In the genomic region with DNA sequence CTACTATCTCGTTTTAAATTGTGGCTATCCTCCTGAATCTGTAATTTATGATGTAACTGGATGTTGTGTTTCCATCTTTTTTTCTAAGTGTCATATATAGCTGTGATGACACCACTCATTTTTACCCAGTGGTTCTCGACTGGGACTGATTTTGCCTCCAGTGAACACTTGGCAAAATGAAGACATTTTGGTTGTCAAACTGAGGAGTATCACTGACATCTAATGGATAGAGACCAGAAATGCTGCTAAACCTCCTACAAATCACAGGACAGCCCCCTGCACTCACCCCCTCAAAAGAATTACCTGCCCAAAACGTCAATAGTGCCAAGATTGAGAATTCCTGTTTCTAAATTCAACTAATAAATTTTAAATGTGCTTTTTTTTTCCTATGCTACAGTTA, we compare ENCODE assay signal across 10 cellular contexts. TPM values are rescaled to one million over a fixed set of nuclear protein-coding genes. Genes with fewer than 3 reads are reported as not detected.
DNase-seq lines count a peak whose midpoint lies in the region; ATAC-seq, FAIRE-seq and TF ChIP-seq lines count a peak whose summit lies in the region.
"Had no signal": no experiment of that assay in that cellular context is flagged by ENCODE, and none has a peak within 500 bp of the region (broad histone marks: within the 10 kb centered on the region; RNA-seq: fewer than 3 reads in every experiment).

No MANE protein-coding gene starts in this region.

- no peak overlapping the region for H3K27ac ChIP-seq in HUES64 (ENCODE audit: low read depth, low read length)
- no peak overlapping the region for H3K27ac ChIP-seq in naive thymus-derived CD4-positive, alpha-beta T cell (ENCODE audit: low read depth, low read length)
- H3K27ac ChIP-seq: parathyroid adenoma had no signal

- WGBS in HUES64, result 86% methylated on average over 3 of the region's 3 CpGs

- FAIRE-seq in D721Med (lab: Jason Lieb, UNC), result no peak

- H3K27me3 ChIP-seq in HUES64 (ENCODE audit: insufficient read depth, low read length), result no peaks in the 10 kb centered on the region
- H3K27me3 ChIP-seq in naive thymus-derived CD4-positive, alpha-beta T cell (ENCODE audit: control insufficient read depth in 2 of 2, insufficient read depth in 2 of 2, low read length in 2 of 2), result no peaks in the 10 kb centered on the region

- H3K4me3 Mint-ChIP-seq in activated T-helper 17 cell treated with anti-CD3 and anti-CD28 coated beads, Interleukin-2, amount 50 U/mL, for 72 hours, result peak overlapping the region; percentile 93
- peak overlapping the region in 8 of 10 donors; percentile 9 to 97 (median 54) for H3K4me3 Mint-ChIP-seq in naive thymus-derived CD4-positive, alpha-beta T cell

- DNase-seq in D721Med (ENCODE audit: insufficient read length, low spot score), result no peak
- no peak for DNase-seq in naive thymus-derived CD4-positive, alpha-beta T cell
- DNase-seq in stimulated activated CD4-positive, alpha-beta T cell treated with anti-CD3 and anti-CD28 coated beads, Interleukin-12 subunit alpha, Interleukin-12 subunit beta, amount 100 ng/mL, for 4 hours, result no peak
- DNase-seq in NCI-H1694 treated with DMSO at 0.1 percent for 48 hours (lab: John Stamatoyannopoulos, UW), result no peak
- DNase-seq in SKM-1 treated with dmso at 0.1 percent for 144 hours (lab: John Stamatoyannopoulos, UW; ENCODE audit: unreplicated experiment), result no peak
- DNase-seq in stimulated activated CD8-positive, alpha-beta memory T cell treated with anti-CD3 and anti-CD28 coated beads, Interleukin-4, amount 100 ng/mL, for 48 hours, result no peak
- DNase-seq: T-helper 1 cell had no signal

- no peak overlapping the region for H3K27ac Mint-ChIP-seq in activated T-helper 17 cell treated with anti-CD3 and anti-CD28 coated beads, Interleukin-2, amount 50 U/mL, for 72 hours
- H3K27ac Mint-ChIP-seq in naive thymus-derived CD4-positive, alpha-beta T cell, result peak overlapping the region in 2 of 9 donors; percentile 19 to 37

- POLR2A ChIA-PET in naive thymus-derived CD4-positive, alpha-beta T cell (lab: Charles Lee), result interaction anchor here (0.5 kb wide), 1 partner anchor 11 kb away, joined by 3 read pairs; no protein-coding TSS in a partner anchor

- H3K36me3 Mint-ChIP-seq in activated T-helper 17 cell treated with anti-CD3 and anti-CD28 coated beads, Interleukin-2, amount 50 U/mL, for 72 hours (ENCODE audit: low read depth), result peaks cover 56% of the 10 kb centered on the region
- peaks cover 0 to 17% (median 13%) of the 10 kb centered on the region in 5 donors for H3K36me3 Mint-ChIP-seq in naive thymus-derived CD4-positive, alpha-beta T cell

- peaks cover 35% of the 10 kb centered on the region for H3K36me3 ChIP-seq in HUES64 (ENCODE audit: insufficient read depth, low read length)
- H3K36me3 ChIP-seq in naive thymus-derived CD4-positive, alpha-beta T cell (ENCODE audit: control insufficient read depth in 2 of 3, insufficient read depth in 3 of 3, low read length in 3 of 3), result peaks cover 5 to 23% (median 21%) of the 10 kb centered on the region in 3 experiments

- no peaks in the 10 kb centered on the region for H3K9me3 ChIP-seq in HUES64 (ENCODE audit: insufficient read depth, low read depth, low read length)
- H3K9me3 ChIP-seq in naive thymus-derived CD4-positive, alpha-beta T cell (ENCODE audit: control insufficient read depth in 2 of 3, low read length in 3 of 3), result no peaks in the 10 kb centered on the region

- ATAC-seq in activated T-helper 17 cell treated with anti-CD3 and anti-CD28 coated beads, Interleukin-2, amount 50 U/mL, for 72 hours (replicated peaks), result no peak
- ATAC-seq in naive thymus-derived CD4-positive, alpha-beta T cell, result no peak

- peak overlapping the region; percentile 4; the same call in 1 of the 2 replicates for H3K4me3 ChIP-seq in HUES64 (ENCODE audit: low read length)
- no peak overlapping the region for H3K4me3 ChIP-seq in naive thymus-derived CD4-positive, alpha-beta T cell (ENCODE audit: low read length)

- TF ChIP-seq CTCF in D721Med (IDR thresholded peaks at IDR 0.05; ENCODE audit: insufficient read depth, missing control alignments), result peak; percentile 11

- H3K27me3 Mint-ChIP-seq in activated T-helper 17 cell treated with anti-CD3 and anti-CD28 coated beads, Interleukin-2, amount 50 U/mL, for 72 hours, result no peaks in the 10 kb centered on the region
- no peaks in the 10 kb centered on the region for H3K27me3 Mint-ChIP-seq in naive thymus-derived CD4-positive, alpha-beta T cell

- peaks cover 17% of the 10 kb centered on the region for H3K4me1 Mint-ChIP-seq in activated T-helper 17 cell treated with anti-CD3 and anti-CD28 coated beads, Interleukin-2, amount 50 U/mL, for 72 hours
- peaks cover 7 to 53% (median 38%) of the 10 kb centered on the region in 7 donors for H3K4me1 Mint-ChIP-seq in naive thymus-derived CD4-positive, alpha-beta T cell

- H3K4me1 ChIP-seq in HUES64 (ENCODE audit: insufficient read depth, low read length), result peaks cover 11% of the 10 kb centered on the region
- peaks cover 9 to 15% of the 10 kb centered on the region in 2 donors for H3K4me1 ChIP-seq in naive thymus-derived CD4-positive, alpha-beta T cell (ENCODE audit: control insufficient read depth in 2 of 2, insufficient read depth in 2 of 2, low read length in 2 of 2)

- no peak overlapping the region for H3K9ac ChIP-seq in HUES64 (ENCODE audit: low read depth, low read length)
- H3K9ac ChIP-seq: parathyroid adenoma had no signal

- H3K9me3 Mint-ChIP-seq in activated T-helper 17 cell treated with anti-CD3 and anti-CD28 coated beads, Interleukin-2, amount 50 U/mL, for 72 hours, result no peaks in the 10 kb centered on the region
- peaks cover 0 to 5% (median 0%) of the 10 kb centered on the region in 11 donors for H3K9me3 Mint-ChIP-seq in naive thymus-derived CD4-positive, alpha-beta T cell

- intact Hi-C loops in naive thymus-derived CD4-positive, alpha-beta T cell (cut with micrococcal nuclease), result loop anchor here (5.0 to 10.0 kb wide), 5 partner anchors 267 to 730 kb away; partner anchors contain the start of gene GPR88 (in 1 of the 2)

- CTCF ChIA-PET in naive thymus-derived CD4-positive, alpha-beta T cell (lab: Charles Lee), result interaction anchor here (0.6 kb wide), 2 partner anchors 270 to 1385 kb away, joined by 3 to 4 read pairs; no protein-coding TSS in a partner anchor

RNA-seq across cellular contexts. Expression of gene TRMT13, which starts 1.9 kb away (rescaled TPM):
- 11.7 TPM for polyA plus RNA-seq in HUES64 (2013, experiment 1 of 2)
- 9.5 TPM for polyA plus RNA-seq in HUES64 (2013, experiment 2 of 2)
- 10 to 100 TPM; 18.4 to 23.5 TPM for total RNA-seq in activated T-helper 17 cell treated with anti-CD3 and anti-CD28 coated beads, Interleukin-2, amount 50 U/mL, for 72 hours
- 10 to 100 TPM; 15.3 to 60.3 (median 23.9) TPM for total RNA-seq in naive thymus-derived CD4-positive, alpha-beta T cell
- 10 to 100 TPM in 1 of 2 donors, 1 to 10 TPM in 1; 8.7 to 13.1 TPM for polyA plus RNA-seq in naive thymus-derived CD4-positive, alpha-beta T cell

RNA-seq across cellular contexts. Expression of gene SASS6, which starts 2.1 kb away (rescaled TPM):
- 10.4 TPM for polyA plus RNA-seq in HUES64 (2013, experiment 1 of 2)
- 11.7 TPM for polyA plus RNA-seq in HUES64 (2013, experiment 2 of 2)
- 10 to 100 TPM; 14.1 to 14.3 TPM for total RNA-seq in activated T-helper 17 cell treated with anti-CD3 and anti-CD28 coated beads, Interleukin-2, amount 50 U/mL, for 72 hours
- 10 to 100 TPM in 1 of 5 experiments, 1 to 10 TPM in 4; 2.5 to 11.6 (median 5.6) TPM for total RNA-seq in naive thymus-derived CD4-positive, alpha-beta T cell
- polyA plus RNA-seq in naive thymus-derived CD4-positive, alpha-beta T cell, result 1 to 10 TPM; 1.5 to 3.0 TPM

RNA-seq across cellular contexts. Expression of gene LRRC39, which starts 43.2 kb away (rescaled TPM):
- 0.45 TPM for polyA plus RNA-seq in HUES64 (2013, experiment 1 of 2)
- 0.38 TPM for polyA plus RNA-seq in HUES64 (2013, experiment 2 of 2)
- 1 to 10 TPM in 1 of 2 donors, under 1 TPM in 1; 0.82 to 1.0 TPM for total RNA-seq in activated T-helper 17 cell treated with anti-CD3 and anti-CD28 coated beads, Interleukin-2, amount 50 U/mL, for 72 hours
- 1 to 10 TPM in 4 of 5 experiments, under 1 TPM in 1; 0.53 to 1.9 (median 1.1) TPM for total RNA-seq in naive thymus-derived CD4-positive, alpha-beta T cell
- not detected for polyA plus RNA-seq in naive thymus-derived CD4-positive, alpha-beta T cell
